ENCODE assay signal across 1 cellular context in the genomic region with DNA sequence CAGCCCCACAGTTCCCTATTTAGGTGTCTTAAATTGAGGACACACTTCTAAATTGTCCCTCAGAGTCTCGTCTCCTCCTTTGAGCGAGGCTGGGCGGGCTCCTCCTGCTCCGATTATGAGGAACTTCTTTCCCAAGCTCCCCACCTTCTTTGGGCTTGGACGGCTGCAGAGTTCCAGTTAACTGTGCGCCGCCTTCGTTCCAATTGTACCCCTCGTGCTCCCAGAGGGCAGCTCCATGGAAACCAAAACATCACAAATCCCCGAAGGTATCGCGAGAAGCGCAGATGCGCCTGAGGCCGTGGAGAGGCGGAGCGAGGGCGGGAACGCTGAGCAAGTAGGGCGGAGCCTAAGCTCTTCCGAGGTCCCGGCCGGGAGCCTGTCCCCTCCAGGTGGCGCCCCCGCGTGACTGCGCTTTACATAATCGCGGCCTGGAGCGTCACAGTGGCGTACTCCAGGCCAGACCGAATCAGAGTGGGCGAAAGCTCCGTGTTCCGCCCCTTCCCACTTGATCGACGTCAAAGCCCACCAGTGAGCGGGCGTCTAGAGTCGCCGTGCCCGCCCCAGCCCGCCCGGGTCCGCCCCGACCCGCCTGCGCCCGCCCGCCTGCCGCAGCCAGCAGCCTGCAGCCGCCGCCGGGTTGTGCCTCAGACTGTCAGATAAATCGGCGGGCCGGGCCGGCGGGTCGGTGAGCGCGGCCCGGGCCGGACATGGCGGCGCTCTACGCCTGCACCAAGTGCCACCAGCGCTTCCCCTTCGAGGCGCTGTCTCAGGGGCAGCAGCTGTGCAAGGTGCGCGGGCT.
A peak's percentile ranks its signal among the peaks of the same experiment; 100 is the strongest.
TF ChIP-seq lines count a peak whose summit lies in the region.

FAM76A (plus strand) TSS at position 588 of the 799 bp plus-strand sequence; CDS start at position 708, 120 bp downstream.

TF ChIP-seq in K562, 482 proteins besides CTCF, POLR2A, EP300 and RAD21 (continued from another document and continues in another):
- TF ChIP-seq, protein P1, sequence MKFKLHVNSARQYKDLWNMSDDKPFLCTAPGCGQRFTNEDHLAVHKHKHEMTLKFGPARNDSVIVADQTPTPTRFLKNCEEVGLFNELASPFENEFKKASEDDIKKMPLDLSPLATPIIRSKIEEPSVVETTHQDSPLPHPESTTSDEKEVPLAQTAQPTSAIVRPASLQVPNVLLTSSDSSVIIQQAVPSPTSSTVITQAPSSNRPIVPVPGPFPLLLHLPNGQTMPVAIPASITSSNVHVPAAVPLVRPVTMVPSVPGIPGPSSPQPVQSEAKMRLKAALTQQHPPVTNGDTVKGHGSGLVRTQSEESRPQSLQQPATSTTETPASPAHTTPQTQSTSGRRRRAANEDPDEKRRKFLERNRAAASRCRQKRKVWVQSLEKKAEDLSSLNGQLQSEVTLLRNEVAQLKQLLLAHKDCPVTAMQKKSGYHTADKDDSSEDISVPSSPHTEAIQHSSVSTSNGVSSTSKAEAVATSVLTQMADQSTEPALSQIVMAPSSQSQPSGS (CRISPR knock-in tag; IDR thresholded peaks at IDR 0.05): no peak
- TF ChIP-seq, protein P2, sequence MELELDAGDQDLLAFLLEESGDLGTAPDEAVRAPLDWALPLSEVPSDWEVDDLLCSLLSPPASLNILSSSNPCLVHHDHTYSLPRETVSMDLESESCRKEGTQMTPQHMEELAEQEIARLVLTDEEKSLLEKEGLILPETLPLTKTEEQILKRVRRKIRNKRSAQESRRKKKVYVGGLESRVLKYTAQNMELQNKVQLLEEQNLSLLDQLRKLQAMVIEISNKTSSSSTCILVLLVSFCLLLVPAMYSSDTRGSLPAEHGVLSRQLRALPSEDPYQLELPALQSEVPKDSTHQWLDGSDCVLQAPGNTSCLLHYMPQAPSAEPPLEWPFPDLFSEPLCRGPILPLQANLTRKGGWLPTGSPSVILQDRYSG (tag; conservative IDR thresholded peaks at IDR 0.05; ENCODE audit: low read depth): no peak
- TF ChIP-seq HNRNPUL1 (IDR thresholded peaks at IDR 0.05; ENCODE audit: low read length) (no peak), ZNF263 (CRISPR knock-in tag; IDR thresholded peaks at IDR 0.05; ENCODE audit: borderline replicate concordance) (no peak), NONO (IDR thresholded peaks at IDR 0.05; ENCODE audit: low read depth in 2 of 2, low read length in 1 of 2) (peak; percentile 52 to 70; a peak in 2 of 4 replicates), FIP1L1 (IDR thresholded peaks at IDR 0.05; ENCODE audit: low read depth, low read length, poor library complexity, severe bottlenecking) (no peak), BRF1 (IDR thresholded peaks at IDR 0.05; ENCODE audit: borderline replicate concordance, extremely low read depth, insufficient read length) (no peak), MEIS2 (IDR thresholded peaks at IDR 0.05; ENCODE audit: partially characterized antibody) (no peak), MAFG (tag; conservative IDR thresholded peaks at IDR 0.05) (no peak), ZNF57 (CRISPR knock-in tag; IDR thresholded peaks at IDR 0.05) (no peak), BCOR (IDR thresholded peaks at IDR 0.05) (no peak), CBFA2T3 (IDR thresholded peaks at IDR 0.05) (0 out of 2 replicates have a peak, but pooled peaks have one; percentile 11), EWSR1 (IDR thresholded peaks at IDR 0.05; ENCODE audit: borderline replicate concordance, low read depth, partially characterized antibody) (no peak), SMAD1 (IDR thresholded peaks at IDR 0.05; ENCODE audit: low read depth, low read length, partially characterized antibody) (peak; percentile 91), GTF2F1 (IDR thresholded peaks at IDR 0.05; ENCODE audit: low read depth, low read length) (no peak), ZNF551 (CRISPR knock-in tag; IDR thresholded peaks at IDR 0.05) (no peak), SREBF2 (CRISPR knock-in tag; IDR thresholded peaks at IDR 0.05) (no peak), CREM (IDR thresholded peaks at IDR 0.05; ENCODE audit: low read depth) (peak; percentile 99), ZZZ3 (IDR thresholded peaks at IDR 0.05) (no peak), IRF1 (CRISPR knock-in tag; IDR thresholded peaks at IDR 0.05; ENCODE audit: borderline replicate concordance) (no peak), HIVEP1 (CRISPR knock-in tag; IDR thresholded peaks at IDR 0.05) (no peak), CHD4 (IDR thresholded peaks at IDR 0.05; ENCODE audit: insufficient read depth, insufficient replicate concordance, low read depth, low read length, poor library complexity, severe bottlenecking) (no peak), ZNF644 (tag; IDR thresholded peaks at IDR 0.05; ENCODE audit: low read depth) (no peak)
- TF ChIP-seq, protein P3, sequence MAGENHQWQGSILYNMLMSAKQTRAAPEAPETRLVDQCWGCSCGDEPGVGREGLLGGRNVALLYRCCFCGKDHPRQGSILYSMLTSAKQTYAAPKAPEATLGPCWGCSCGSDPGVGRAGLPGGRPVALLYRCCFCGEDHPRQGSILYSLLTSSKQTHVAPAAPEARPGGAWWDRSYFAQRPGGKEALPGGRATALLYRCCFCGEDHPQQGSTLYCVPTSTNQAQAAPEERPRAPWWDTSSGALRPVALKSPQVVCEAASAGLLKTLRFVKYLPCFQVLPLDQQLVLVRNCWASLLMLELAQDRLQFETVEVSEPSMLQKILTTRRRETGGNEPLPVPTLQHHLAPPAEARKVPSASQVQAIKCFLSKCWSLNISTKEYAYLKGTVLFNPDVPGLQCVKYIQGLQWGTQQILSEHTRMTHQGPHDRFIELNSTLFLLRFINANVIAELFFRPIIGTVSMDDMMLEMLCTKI (IDR thresholded peaks at IDR 0.05; ENCODE audit: partially characterized antibody): no peak
- TF ChIP-seq, protein P4, sequence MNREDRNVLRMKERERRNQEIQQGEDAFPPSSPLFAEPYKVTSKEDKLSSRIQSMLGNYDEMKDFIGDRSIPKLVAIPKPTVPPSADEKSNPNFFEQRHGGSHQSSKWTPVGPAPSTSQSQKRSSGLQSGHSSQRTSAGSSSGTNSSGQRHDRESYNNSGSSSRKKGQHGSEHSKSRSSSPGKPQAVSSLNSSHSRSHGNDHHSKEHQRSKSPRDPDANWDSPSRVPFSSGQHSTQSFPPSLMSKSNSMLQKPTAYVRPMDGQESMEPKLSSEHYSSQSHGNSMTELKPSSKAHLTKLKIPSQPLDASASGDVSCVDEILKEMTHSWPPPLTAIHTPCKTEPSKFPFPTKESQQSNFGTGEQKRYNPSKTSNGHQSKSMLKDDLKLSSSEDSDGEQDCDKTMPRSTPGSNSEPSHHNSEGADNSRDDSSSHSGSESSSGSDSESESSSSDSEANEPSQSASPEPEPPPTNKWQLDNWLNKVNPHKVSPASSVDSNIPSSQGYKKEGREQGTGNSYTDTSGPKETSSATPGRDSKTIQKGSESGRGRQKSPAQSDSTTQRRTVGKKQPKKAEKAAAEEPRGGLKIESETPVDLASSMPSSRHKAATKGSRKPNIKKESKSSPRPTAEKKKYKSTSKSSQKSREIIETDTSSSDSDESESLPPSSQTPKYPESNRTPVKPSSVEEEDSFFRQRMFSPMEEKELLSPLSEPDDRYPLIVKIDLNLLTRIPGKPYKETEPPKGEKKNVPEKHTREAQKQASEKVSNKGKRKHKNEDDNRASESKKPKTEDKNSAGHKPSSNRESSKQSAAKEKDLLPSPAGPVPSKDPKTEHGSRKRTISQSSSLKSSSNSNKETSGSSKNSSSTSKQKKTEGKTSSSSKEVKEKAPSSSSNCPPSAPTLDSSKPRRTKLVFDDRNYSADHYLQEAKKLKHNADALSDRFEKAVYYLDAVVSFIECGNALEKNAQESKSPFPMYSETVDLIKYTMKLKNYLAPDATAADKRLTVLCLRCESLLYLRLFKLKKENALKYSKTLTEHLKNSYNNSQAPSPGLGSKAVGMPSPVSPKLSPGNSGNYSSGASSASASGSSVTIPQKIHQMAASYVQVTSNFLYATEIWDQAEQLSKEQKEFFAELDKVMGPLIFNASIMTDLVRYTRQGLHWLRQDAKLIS (CRISPR knock-in tag; IDR thresholded peaks at IDR 0.05): no peak; the same call in 1 of the 2 replicates
- TF ChIP-seq, protein P5, sequence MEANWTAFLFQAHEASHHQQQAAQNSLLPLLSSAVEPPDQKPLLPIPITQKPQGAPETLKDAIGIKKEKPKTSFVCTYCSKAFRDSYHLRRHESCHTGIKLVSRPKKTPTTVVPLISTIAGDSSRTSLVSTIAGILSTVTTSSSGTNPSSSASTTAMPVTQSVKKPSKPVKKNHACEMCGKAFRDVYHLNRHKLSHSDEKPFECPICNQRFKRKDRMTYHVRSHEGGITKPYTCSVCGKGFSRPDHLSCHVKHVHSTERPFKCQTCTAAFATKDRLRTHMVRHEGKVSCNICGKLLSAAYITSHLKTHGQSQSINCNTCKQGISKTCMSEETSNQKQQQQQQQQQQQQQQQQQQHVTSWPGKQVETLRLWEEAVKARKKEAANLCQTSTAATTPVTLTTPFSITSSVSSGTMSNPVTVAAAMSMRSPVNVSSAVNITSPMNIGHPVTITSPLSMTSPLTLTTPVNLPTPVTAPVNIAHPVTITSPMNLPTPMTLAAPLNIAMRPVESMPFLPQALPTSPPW (CRISPR knock-in tag; IDR thresholded peaks at IDR 0.05): peak; percentile 76; the same call in 1 of the 2 replicates
- TF ChIP-seq, protein P6, sequence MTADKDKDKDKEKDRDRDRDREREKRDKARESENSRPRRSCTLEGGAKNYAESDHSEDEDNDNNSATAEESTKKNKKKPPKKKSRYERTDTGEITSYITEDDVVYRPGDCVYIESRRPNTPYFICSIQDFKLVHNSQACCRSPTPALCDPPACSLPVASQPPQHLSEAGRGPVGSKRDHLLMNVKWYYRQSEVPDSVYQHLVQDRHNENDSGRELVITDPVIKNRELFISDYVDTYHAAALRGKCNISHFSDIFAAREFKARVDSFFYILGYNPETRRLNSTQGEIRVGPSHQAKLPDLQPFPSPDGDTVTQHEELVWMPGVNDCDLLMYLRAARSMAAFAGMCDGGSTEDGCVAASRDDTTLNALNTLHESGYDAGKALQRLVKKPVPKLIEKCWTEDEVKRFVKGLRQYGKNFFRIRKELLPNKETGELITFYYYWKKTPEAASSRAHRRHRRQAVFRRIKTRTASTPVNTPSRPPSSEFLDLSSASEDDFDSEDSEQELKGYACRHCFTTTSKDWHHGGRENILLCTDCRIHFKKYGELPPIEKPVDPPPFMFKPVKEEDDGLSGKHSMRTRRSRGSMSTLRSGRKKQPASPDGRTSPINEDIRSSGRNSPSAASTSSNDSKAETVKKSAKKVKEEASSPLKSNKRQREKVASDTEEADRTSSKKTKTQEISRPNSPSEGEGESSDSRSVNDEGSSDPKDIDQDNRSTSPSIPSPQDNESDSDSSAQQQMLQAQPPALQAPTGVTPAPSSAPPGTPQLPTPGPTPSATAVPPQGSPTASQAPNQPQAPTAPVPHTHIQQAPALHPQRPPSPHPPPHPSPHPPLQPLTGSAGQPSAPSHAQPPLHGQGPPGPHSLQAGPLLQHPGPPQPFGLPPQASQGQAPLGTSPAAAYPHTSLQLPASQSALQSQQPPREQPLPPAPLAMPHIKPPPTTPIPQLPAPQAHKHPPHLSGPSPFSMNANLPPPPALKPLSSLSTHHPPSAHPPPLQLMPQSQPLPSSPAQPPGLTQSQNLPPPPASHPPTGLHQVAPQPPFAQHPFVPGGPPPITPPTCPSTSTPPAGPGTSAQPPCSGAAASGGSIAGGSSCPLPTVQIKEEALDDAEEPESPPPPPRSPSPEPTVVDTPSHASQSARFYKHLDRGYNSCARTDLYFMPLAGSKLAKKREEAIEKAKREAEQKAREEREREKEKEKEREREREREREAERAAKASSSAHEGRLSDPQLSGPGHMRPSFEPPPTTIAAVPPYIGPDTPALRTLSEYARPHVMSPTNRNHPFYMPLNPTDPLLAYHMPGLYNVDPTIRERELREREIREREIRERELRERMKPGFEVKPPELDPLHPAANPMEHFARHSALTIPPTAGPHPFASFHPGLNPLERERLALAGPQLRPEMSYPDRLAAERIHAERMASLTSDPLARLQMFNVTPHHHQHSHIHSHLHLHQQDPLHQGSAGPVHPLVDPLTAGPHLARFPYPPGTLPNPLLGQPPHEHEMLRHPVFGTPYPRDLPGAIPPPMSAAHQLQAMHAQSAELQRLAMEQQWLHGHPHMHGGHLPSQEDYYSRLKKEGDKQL (CRISPR knock-in tag; IDR thresholded peaks at IDR 0.05; ENCODE audit: borderline replicate concordance): no peak
- TF ChIP-seq, protein P7, sequence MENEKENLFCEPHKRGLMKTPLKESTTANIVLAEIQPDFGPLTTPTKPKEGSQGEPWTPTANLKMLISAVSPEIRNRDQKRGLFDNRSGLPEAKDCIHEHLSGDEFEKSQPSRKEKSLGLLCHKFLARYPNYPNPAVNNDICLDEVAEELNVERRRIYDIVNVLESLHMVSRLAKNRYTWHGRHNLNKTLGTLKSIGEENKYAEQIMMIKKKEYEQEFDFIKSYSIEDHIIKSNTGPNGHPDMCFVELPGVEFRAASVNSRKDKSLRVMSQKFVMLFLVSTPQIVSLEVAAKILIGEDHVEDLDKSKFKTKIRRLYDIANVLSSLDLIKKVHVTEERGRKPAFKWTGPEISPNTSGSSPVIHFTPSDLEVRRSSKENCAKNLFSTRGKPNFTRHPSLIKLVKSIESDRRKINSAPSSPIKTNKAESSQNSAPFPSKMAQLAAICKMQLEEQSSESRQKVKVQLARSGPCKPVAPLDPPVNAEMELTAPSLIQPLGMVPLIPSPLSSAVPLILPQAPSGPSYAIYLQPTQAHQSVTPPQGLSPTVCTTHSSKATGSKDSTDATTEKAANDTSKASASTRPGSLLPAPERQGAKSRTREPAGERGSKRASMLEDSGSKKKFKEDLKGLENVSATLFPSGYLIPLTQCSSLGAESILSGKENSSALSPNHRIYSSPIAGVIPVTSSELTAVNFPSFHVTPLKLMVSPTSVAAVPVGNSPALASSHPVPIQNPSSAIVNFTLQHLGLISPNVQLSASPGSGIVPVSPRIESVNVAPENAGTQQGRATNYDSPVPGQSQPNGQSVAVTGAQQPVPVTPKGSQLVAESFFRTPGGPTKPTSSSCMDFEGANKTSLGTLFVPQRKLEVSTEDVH (IDR thresholded peaks at IDR 0.05; ENCODE audit: low read depth, partially characterized antibody): no peak
